In the genomic region with DNA sequence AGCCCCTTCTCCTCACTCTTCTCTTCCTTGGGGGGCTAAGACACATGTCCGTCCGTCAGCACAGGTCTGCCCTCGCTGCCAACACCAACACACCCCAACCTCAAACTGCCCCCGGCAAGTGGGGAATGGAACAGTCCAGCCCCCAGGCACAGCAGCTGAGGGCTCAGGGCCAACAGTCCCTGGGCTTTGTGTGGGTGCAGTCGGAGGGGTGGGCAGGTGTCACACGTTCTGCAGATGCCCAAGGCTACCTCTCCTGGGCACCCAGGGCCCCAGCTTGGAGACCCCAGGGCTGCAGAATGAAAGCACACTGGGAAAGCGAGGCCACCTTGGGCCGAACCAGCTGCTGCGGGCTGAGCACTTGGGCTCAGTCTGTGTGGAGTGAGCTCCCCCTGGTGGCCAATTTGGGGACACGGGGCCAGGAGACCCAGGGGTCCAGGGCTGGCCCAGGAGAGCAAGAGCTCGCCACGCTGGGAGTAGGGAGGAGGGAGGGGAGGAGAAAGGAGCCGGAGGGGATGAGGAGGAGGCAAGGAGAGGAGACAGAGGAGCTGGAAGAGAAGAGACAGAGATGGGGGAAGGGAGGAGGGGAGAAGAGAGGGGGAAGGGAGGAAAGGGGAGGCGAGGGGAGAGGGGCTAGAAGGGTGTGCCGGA, we compare ENCODE assay signal across 1 cellular context.
TF ChIP-seq lines count a peak whose summit lies in the region.

No MANE protein-coding gene starts in this region.

TF ChIP-seq in endothelial cell of umbilical vein, 7 proteins besides CTCF, POLR2A, EP300 and RAD21 (continued from another document):
- TF ChIP-seq JUN (IDR thresholded peaks at IDR 0.05; ENCODE audit: borderline replicate concordance, insufficient read depth, insufficient read length, low read depth) (no peak), FOS (IDR thresholded peaks at IDR 0.05; ENCODE audit: borderline replicate concordance, insufficient read depth, low read length) (no peak), POLR2AphosphoS5 (IDR thresholded peaks at IDR 0.05; ENCODE audit: insufficient read depth, low read depth, low read length) (no peak)
